Comparison of ENCODE assay signal across 19 cellular contexts in genomic region chr15:22995786-22996185, GRCh38. TPM values are rescaled to one million over a fixed set of nuclear protein-coding genes. Genes with fewer than 3 reads are reported as not detected.
A peak's percentile ranks its signal among the peaks of the same experiment; 100 is the strongest.
DNase-seq lines count a peak whose midpoint lies in the region; FAIRE-seq and TF ChIP-seq lines count a peak whose summit lies in the region.
"Had no signal": no experiment of that assay in that cellular context is flagged by ENCODE, and none has a peak within 500 bp of the region (broad histone marks: within the 10 kb centered on the region; RNA-seq: fewer than 3 reads in every experiment).

No MANE protein-coding gene starts in this region.

- TF ChIP-seq CTCF in endodermal cell (conservative IDR thresholded peaks at IDR 0.05) (no peak), progenitor cell of endocrine pancreas (IDR thresholded peaks at IDR 0.05; ENCODE audit: unreplicated experiment) (no peak)

- H2AFZ ChIP-seq in mesenchymal stem cell (ENCODE audit: low read depth, low read length): no peak overlapping the region
- H2AFZ ChIP-seq in Karpas-422 (ENCODE audit: low read length): no peak overlapping the region
- H2AFZ ChIP-seq: GM23338 had no signal

- no peak overlapping the region for H2BK5ac ChIP-seq in mesenchymal stem cell (ENCODE audit: low read depth, low read length, poor library complexity, severe bottlenecking)

- no peaks in the 10 kb centered on the region for H4K20me1 ChIP-seq in Karpas-422 (ENCODE audit: insufficient read depth, low read depth, low read length)

- no peak overlapping the region for H3K4ac ChIP-seq in mesenchymal stem cell (ENCODE audit: low read depth in 1 of 2, low read length in 2 of 2)

- WGBS in endodermal cell (ENCODE audit: insufficient coverage in 1 of 2, insufficient read length in 1 of 2), 2 experiments: 96 to 97% methylated on average over 4 to 7 of the region's 7 CpGs
- 94% methylated on average over 7 of the region's 7 CpGs for WGBS in mesenchymal stem cell

- H3K4me1 ChIP-seq in endodermal cell (ENCODE audit: control insufficient read depth, insufficient read depth, low read length) (no peaks in the 10 kb centered on the region), mesenchymal stem cell (ENCODE audit: control insufficient read depth, insufficient read depth, low read depth, low read length) (peaks cover 9% of the 10 kb centered on the region), Karpas-422 (ENCODE audit: low read length) (no peaks in the 10 kb centered on the region)
- H3K4me1 ChIP-seq: A549 had no signal

- peaks cover 5% of the 10 kb centered on the region for H3K4me1 Mint-ChIP-seq in endodermal cell
- no peaks in the 10 kb centered on the region for H3K4me1 Mint-ChIP-seq in progenitor cell of endocrine pancreas (ENCODE audit: low read depth)
- H3K4me1 Mint-ChIP-seq: GM23338 had no signal

- no peak overlapping the region for H3K23ac ChIP-seq in mesenchymal stem cell (ENCODE audit: low read length in 2 of 2)

- H3K27me3 Mint-ChIP-seq in endodermal cell (ENCODE audit: insufficient read depth) (no peaks in the 10 kb centered on the region), progenitor cell of endocrine pancreas (no peaks in the 10 kb centered on the region)
- H3K27me3 Mint-ChIP-seq: CD4-positive, alpha-beta memory T cell had no signal

- H3K4me3 Mint-ChIP-seq in endodermal cell: no peak overlapping the region
- H3K4me3 Mint-ChIP-seq in progenitor cell of endocrine pancreas (ENCODE audit: low read depth): no peak overlapping the region
- H3K4me3 Mint-ChIP-seq: CD4-positive, alpha-beta memory T cell; GM23338; HFFc6 had no signal

- no peak overlapping the region for H4K8ac ChIP-seq in mesenchymal stem cell (ENCODE audit: low read length)

- H3K36me3 Mint-ChIP-seq in endodermal cell (ENCODE audit: low read depth) (peaks cover 40% of the 10 kb centered on the region), progenitor cell of endocrine pancreas (ENCODE audit: insufficient read depth) (peaks cover 10% of the 10 kb centered on the region)

- no peak overlapping the region for H2BK12ac ChIP-seq in mesenchymal stem cell (ENCODE audit: low read length in 2 of 2)

- no peak for FAIRE-seq in H54 (lab: Jason Lieb, UNC)
- FAIRE-seq: A549, HepG2 had no signal

- H3K27ac Mint-ChIP-seq in endodermal cell (peak overlapping the region; percentile 5), progenitor cell of endocrine pancreas (peak overlapping the region; percentile 1)
- H3K27ac Mint-ChIP-seq: CD4-positive, alpha-beta memory T cell; GM23338; HFFc6 had no signal

- H3K4me2 ChIP-seq in mesenchymal stem cell (ENCODE audit: low read length, poor library complexity, severe bottlenecking): no peak overlapping the region
- no peak overlapping the region for H3K4me2 ChIP-seq in Karpas-422 (ENCODE audit: low read depth, low read length, poor library complexity, severe bottlenecking)
- H3K4me2 ChIP-seq: A549, GM23338 had no signal

- H3K14ac ChIP-seq in mesenchymal stem cell (ENCODE audit: low read length in 2 of 2): no peak overlapping the region

- H3K79me1 ChIP-seq in mesenchymal stem cell (replicated peaks; ENCODE audit: low read length, poor library complexity, severe bottlenecking): no peaks in the 10 kb centered on the region

- H3K18ac ChIP-seq in mesenchymal stem cell (ENCODE audit: low read depth in 1 of 2, low read length in 2 of 2): no peak overlapping the region

- H3K27me3 ChIP-seq in endodermal cell (ENCODE audit: control insufficient read depth, insufficient read depth, low read length, poor library complexity, severe bottlenecking) (no peaks in the 10 kb centered on the region), mesenchymal stem cell (ENCODE audit: control insufficient read depth in 1 of 2, insufficient read depth in 1 of 2, low read length in 2 of 2) (no peaks in the 10 kb centered on the region), Karpas-422 (ENCODE audit: low read length) (no peaks in the 10 kb centered on the region)

- H3K9me2 ChIP-seq in Karpas-422 (replicated peaks; ENCODE audit: insufficient read depth, low read length): no peaks in the 10 kb centered on the region

- DNase-seq in Caki2 (ENCODE audit: low read depth): peak; percentile 14
- peak; percentile 8 for DNase-seq in endodermal cell
- no peak for DNase-seq in mesenchymal stem cell
- no peak for DNase-seq in progenitor cell of endocrine pancreas (ENCODE audit: low spot score, unreplicated experiment)
- no peak for DNase-seq in Karpas-422
- DNase-seq in H54 (ENCODE audit: insufficient read length, low spot score): no peak
- no peak for DNase-seq in dedifferentiated amniotic fluid mesenchymal stem cell (ENCODE audit: extremely low spot score)
- DNase-seq: AML-193, Calu3, DMS79 treated with DMSO at 0.1 percent for 48 hours, GF-D8, H7, HFFc6 had no signal

- H3K36me3 ChIP-seq in endodermal cell (ENCODE audit: control insufficient read depth, insufficient read depth, low read length) (peaks cover 39% of the 10 kb centered on the region), mesenchymal stem cell (ENCODE audit: control insufficient read depth in 1 of 2, insufficient read depth in 2 of 2, low read depth in 1 of 2, low read length in 2 of 2) (peaks cover 14 to 50% of the 10 kb centered on the region in 2 experiments), Karpas-422 (ENCODE audit: insufficient read depth, low read length) (peaks cover 16% of the 10 kb centered on the region; the same call in 1 of the 2 replicates)

- no peaks in the 10 kb centered on the region for H3K9me3 ChIP-seq in endodermal cell (ENCODE audit: control insufficient read depth, low read length)
- H3K9me3 ChIP-seq in mesenchymal stem cell (ENCODE audit: control insufficient read depth, low read length): no peaks in the 10 kb centered on the region
- H3K9me3 ChIP-seq in Karpas-422 (ENCODE audit: low read length): no peaks in the 10 kb centered on the region
- H3K9me3 ChIP-seq: A549 had no signal

- in situ Hi-C loops in Caki2 (cut with HindIII; ENCODE audit: low pct_unique_long_range_greater_than_20kb, low sequenced_read_pairs): no loop called here

- H2BK120ac ChIP-seq in mesenchymal stem cell (ENCODE audit: low read depth, low read length): no peak overlapping the region

- H2AK5ac ChIP-seq in mesenchymal stem cell (ENCODE audit: low read length, severe bottlenecking): no peak overlapping the region

- H3K9me3 Mint-ChIP-seq in endodermal cell: no peaks in the 10 kb centered on the region
- H3K9me3 Mint-ChIP-seq in progenitor cell of endocrine pancreas (ENCODE audit: low read depth): no peaks in the 10 kb centered on the region
- H3K9me3 Mint-ChIP-seq: CD4-positive, alpha-beta memory T cell; GM23338; HFFc6 had no signal

- H2BK15ac ChIP-seq in mesenchymal stem cell (ENCODE audit: low read depth, poor library complexity, severe bottlenecking): no peak overlapping the region

- H3K4me3 ChIP-seq in endodermal cell (ENCODE audit: low read length) (no peak overlapping the region), mesenchymal stem cell (ENCODE audit: insufficient read depth in 1 of 2, low read depth in 1 of 2, low read length in 2 of 2) (no peak overlapping the region), Karpas-422 (ENCODE audit: low read length) (no peak overlapping the region)
- H3K4me3 ChIP-seq: A549, GM23338 had no signal

- TF ChIP-seq POLR2A in H54 (IDR thresholded peaks at IDR 0.05; ENCODE audit: low read depth, low read length): no peak

- no peak overlapping the region for H4K91ac ChIP-seq in mesenchymal stem cell (ENCODE audit: low read length)

- H3K9ac ChIP-seq in endodermal cell (ENCODE audit: extremely low read depth, low read length, poor library complexity, severe bottlenecking) (no peak overlapping the region), mesenchymal stem cell (ENCODE audit: low read length) (no peak overlapping the region), Karpas-422 (ENCODE audit: low read length) (no peak overlapping the region)

- no peak overlapping the region for H3K27ac ChIP-seq in endodermal cell (ENCODE audit: low read depth, low read length)
- peak overlapping the region; percentile 84 for H3K27ac ChIP-seq in mesenchymal stem cell (ENCODE audit: low read length, poor library complexity, severe bottlenecking)
- H3K27ac ChIP-seq in Karpas-422 (ENCODE audit: low read length): no peak overlapping the region
- H3K27ac ChIP-seq: 22Rv1, A549, C4-2B had no signal

- H3K79me2 ChIP-seq in Karpas-422 (ENCODE audit: low read length): no peaks in the 10 kb centered on the region

RNA-seq across cellular contexts. Expression of gene CYFIP1, which starts 15.6 kb away (rescaled TPM):
- total RNA-seq in Caki2 (2014; rRNA removed; shearing (Covaris generic); ENCODE audit: low replicate concordance): 28.1 and 37.4 TPM in 2 replicates
- total RNA-seq in endodermal cell: 100 to 1,000 TPM; 134 to 139 TPM
- polyA plus RNA-seq in endodermal cell (2013, experiment 1 of 2): 81.2 TPM
- polyA plus RNA-seq in endodermal cell (2013, experiment 2 of 2): 81.8 TPM
- 42.1 TPM for polyA plus RNA-seq in mesenchymal stem cell (2013, experiment 1 of 2)
- polyA plus RNA-seq in mesenchymal stem cell (2013, experiment 2 of 2): 39.2 TPM
- 169 and 175 TPM in 2 replicates for total RNA-seq in progenitor cell of endocrine pancreas
- 0.04 and 1.7 TPM in 2 replicates for total RNA-seq in Karpas-422 (2014; rRNA removed; shearing (Covaris generic); ENCODE audit: low replicate concordance)

RNA-seq across cellular contexts. Expression of gene TUBGCP5, which starts 43.6 kb away (rescaled TPM):
- total RNA-seq in Caki2 (2014; rRNA removed; shearing (Covaris generic); ENCODE audit: low replicate concordance): 3.6 and 9.3 TPM in 2 replicates
- total RNA-seq in endodermal cell (10 to 100 TPM; 23.0 to 24.7 TPM), progenitor cell of endocrine pancreas (22.5 and 24.3 TPM in 2 replicates)
- 20.5 TPM for polyA plus RNA-seq in endodermal cell (2013, experiment 1 of 2)
- polyA plus RNA-seq in endodermal cell (2013, experiment 2 of 2): 18.5 TPM
- 12.5 TPM for polyA plus RNA-seq in mesenchymal stem cell (2013, experiment 1 of 2)
- polyA plus RNA-seq in mesenchymal stem cell (2013, experiment 2 of 2): 13.3 TPM
- total RNA-seq in Karpas-422 (2014; rRNA removed; shearing (Covaris generic); ENCODE audit: low replicate concordance): 15.3 and 17.9 TPM in 2 replicates

Comparison
In these comparisons a context has a peak if more than half of its experiments do, and no peak if none do; other contexts are left out.
1. DNase-seq: peak in Caki2 (single experiment) and endodermal cell (single experiment); none in mesenchymal stem cell (single experiment), progenitor cell of endocrine pancreas (single experiment), Karpas-422 (single experiment), H54 (single experiment) and dedifferentiated amniotic fluid mesenchymal stem cell (single experiment).
2. RNA of gene CYFIP1, which starts 15.6 kb away (total RNA-seq): 169 to 175 TPM in progenitor cell of endocrine pancreas, 134 to 139 TPM in endodermal cell and 28.1 to 37.4 TPM in Caki2; 0.04 to 1.7 TPM in Karpas-422; every median in the first group is over 10 times any median in the second.